ENCODE assay signal across 7 cellular contexts in genomic region chr15:45117327-45118130, GRCh38. TPM values are rescaled to one million over a fixed set of nuclear protein-coding genes. Genes with fewer than 3 reads are reported as not detected.
DNase-seq lines count a peak whose midpoint lies in the region; ATAC-seq and TF ChIP-seq lines count a peak whose summit lies in the region.

No MANE protein-coding gene starts in this region.

- TF ChIP-seq RAD21 in SK-N-SH (IDR thresholded peaks at IDR 0.05; ENCODE audit: low read length) = no peak

- in situ Hi-C loops in GM23248 (cut with MboI) = no loop called here

- H3K79me2 ChIP-seq in GM23248 (ENCODE audit: insufficient read depth) (no peaks in the 10 kb centered on the region), SK-N-SH (ENCODE audit: insufficient read depth) (no peaks in the 10 kb centered on the region)

- no peak overlapping the region for H3K27ac Mint-ChIP-seq in immature natural killer cell

- H3K9ac ChIP-seq in GM23248 = no peak overlapping the region
- H3K9ac ChIP-seq in SK-N-SH = no peak overlapping the region

- H3F3A ChIP-seq in GM23248 (ENCODE audit: insufficient read depth) = peaks cover 12% of the 10 kb centered on the region
- H3F3A ChIP-seq in SK-N-SH (replicated peaks; ENCODE audit: insufficient read depth) = no peaks in the 10 kb centered on the region

- H3K36me3 ChIP-seq in GM23248 (ENCODE audit: low read depth) = no peaks in the 10 kb centered on the region
- no peaks in the 10 kb centered on the region for H3K36me3 ChIP-seq in SK-N-SH (replicated peaks in 1 of 2; ENCODE audit: control insufficient read depth in 1 of 2, insufficient read depth in 2 of 2, low read length in 1 of 2)
- H3K36me3 ChIP-seq in stomach = no peaks in the 10 kb centered on the region

- H3K9me2 ChIP-seq in GM23248 (ENCODE audit: insufficient read depth) (no peaks in the 10 kb centered on the region), SK-N-SH (no peaks in the 10 kb centered on the region)

- no peaks in the 10 kb centered on the region for H3K36me3 Mint-ChIP-seq in immature natural killer cell

- no peaks in the 10 kb centered on the region for H4K20me1 ChIP-seq in GM23248 (ENCODE audit: insufficient read depth)
- H4K20me1 ChIP-seq in SK-N-SH (ENCODE audit: insufficient read depth) = no peaks in the 10 kb centered on the region

- CTCF ChIA-PET in SK-N-SH (lab: Yijun Ruan, JAX) = interaction anchor here (0.8 to 2.2 kb wide), 64 partner anchors 8 to 341 kb away, joined by 3 to 52 read pairs (median 6); partner anchors contain the start of genes DUOX1, DUOXA1, SORD and TERB2

- H3K9me3 ChIP-seq in GM23248 (ENCODE audit: low read depth) (no peaks in the 10 kb centered on the region), SK-N-SH (no peaks in the 10 kb centered on the region), stomach (no peaks in the 10 kb centered on the region)

- intact Hi-C loops in stomach (cut with DNase I; ENCODE audit: low total_unique reads) = no loop called here

- H3K4me3 Mint-ChIP-seq in immature natural killer cell = peak overlapping the region; percentile 74 to 91 (median 83)

- peaks cover 11% of the 10 kb centered on the region for H3K4me1 ChIP-seq in GM23248 (ENCODE audit: insufficient read depth)
- peaks cover 6 to 23% of the 10 kb centered on the region in 2 experiments; a peak in 3 of 4 replicates for H3K4me1 ChIP-seq in SK-N-SH (ENCODE audit: control insufficient read depth in 1 of 2, insufficient read depth in 2 of 2, low read depth in 1 of 2, low read length in 1 of 2)
- peaks cover 31 to 54% (median 46%) of the 10 kb centered on the region in 4 donors for H3K4me1 ChIP-seq in stomach

- H2AFZ ChIP-seq in GM23248 (peak overlapping the region; percentile 52; the same call in 1 of the 2 replicates), SK-N-SH (ENCODE audit: low read depth) (0 out of 2 replicates have a peak overlapping the region, but pooled peaks have one; percentile 41)

- TF ChIP-seq EP300 in SK-N-SH (IDR thresholded peaks at IDR 0.05; ENCODE audit: borderline replicate concordance in 1 of 2, low read depth in 1 of 2, low read length in 1 of 2) = no peak
- no peak for TF ChIP-seq EP300 in stomach (IDR thresholded peaks at IDR 0.05)

- peaks cover 11 to 31% (median 27%) of the 10 kb centered on the region in 3 donors for H3K27me3 Mint-ChIP-seq in immature natural killer cell (ENCODE audit: low read depth in 3 of 3)

- peaks cover 14 to 16% of the 10 kb centered on the region in 2 donors for H3K4me1 Mint-ChIP-seq in immature natural killer cell

- ATAC-seq in GM21717 (IDR thresholded peaks at IDR 0.05; ENCODE audit: unreplicated experiment) (no peak), HG03039 (IDR thresholded peaks at IDR 0.05; ENCODE audit: unreplicated experiment) (no peak)

- H3K27me3 ChIP-seq in GM23248 (replicated peaks; ENCODE audit: insufficient read depth) = peaks cover 51% of the 10 kb centered on the region
- H3K27me3 ChIP-seq in SK-N-SH (ENCODE audit: insufficient read depth) = peaks cover 31% of the 10 kb centered on the region
- peaks cover 21 to 96% (median 54%) of the 10 kb centered on the region in 3 donors for H3K27me3 ChIP-seq in stomach

- POLR2A ChIA-PET in SK-N-SH (lab: Yijun Ruan, JAX) = interaction anchor here (0.7 to 1.1 kb wide), 5 partner anchors 28 to 131 kb away, joined by 3 to 5 read pairs (median 3); partner anchors contain the start of gene SHF

- no peak for TF ChIP-seq POLR2A in stomach (IDR thresholded peaks at IDR 0.05)

- H3K9me3 Mint-ChIP-seq in immature natural killer cell = no peaks in the 10 kb centered on the region

- WGBS in GM23248 (ENCODE audit: low coverage in 1 of 2, low lambda C conversion rate in 2 of 2, missing lambda C conversion rate in 2 of 2), 2 experiments = 42 to 45% methylated on average over 29 to 30 of the region's 32 CpGs
- WGBS in SK-N-SH (ENCODE audit: low lambda C conversion rate) = 86% methylated on average over 22 of the region's 32 CpGs
- 31 to 42% (median 35%) methylated on average over 21 to 32 of the region's 32 CpGs for WGBS in stomach, 5 donors

- no peak for DNase-seq in GM23248
- peak; percentile 55 for DNase-seq in SK-N-SH
- no peak for DNase-seq in immature natural killer cell
- no peak for DNase-seq in stomach
- no peak for DNase-seq in NCI-H1694 (lab: John Stamatoyannopoulos, UW)

- peak overlapping the region; percentile 46 for H3K4me3 ChIP-seq in GM23248
- H3K4me3 ChIP-seq in SK-N-SH (ENCODE audit: low read depth in 2 of 2, low read length in 1 of 2) = peak overlapping the region in 1 of 2 experiments; percentile 53; a peak in 1 of 4 replicates
- H3K4me3 ChIP-seq in stomach = peak overlapping the region; percentile 18 to 52 (median 32)

- no peak for TF ChIP-seq CTCF in SK-N-SH (IDR thresholded peaks at IDR 0.05)
- TF ChIP-seq CTCF in stomach (IDR thresholded peaks at IDR 0.05) = no peak

- peak overlapping the region; percentile 26 for H3K4me2 ChIP-seq in GM23248 (ENCODE audit: unreplicated experiment)
- H3K4me2 ChIP-seq in SK-N-SH = peak overlapping the region; percentile 59; the same call in 1 of the 2 replicates

- H3K27ac ChIP-seq in GM23248 (no peak overlapping the region), SK-N-SH (ENCODE audit: low read depth in 2 of 2, low read length in 1 of 2) (no peak overlapping the region), stomach (peak overlapping the region in 1 of 5 donors; percentile 4)

TF ChIP-seq in SK-N-SH, 30 proteins besides CTCF, POLR2A, EP300 and RAD21 (continues in another document):
- TF ChIP-seq TEAD4 (IDR thresholded peaks at IDR 0.05; ENCODE audit: borderline replicate concordance, insufficient read depth) = no peak
- no peak for TF ChIP-seq POLR2AphosphoS5 (IDR thresholded peaks at IDR 0.05; ENCODE audit: low read depth, low read length)
- no peak for TF ChIP-seq FOXJ3 (CRISPR knock-in tag; IDR thresholded peaks at IDR 0.05)
- TF ChIP-seq RCOR1 (IDR thresholded peaks at IDR 0.05; ENCODE audit: low read length) = no peak
- TF ChIP-seq GABPA (IDR thresholded peaks at IDR 0.05; ENCODE audit: low read depth) = no peak
- TF ChIP-seq MEF2A (IDR thresholded peaks at IDR 0.05; ENCODE audit: borderline replicate concordance, low read depth) = no peak
- TF ChIP-seq YY1 (IDR thresholded peaks at IDR 0.05; ENCODE audit: low read depth) = no peak
- no peak for TF ChIP-seq FOXM1 (IDR thresholded peaks at IDR 0.05; ENCODE audit: low read depth)
- TF ChIP-seq, protein P1, sequence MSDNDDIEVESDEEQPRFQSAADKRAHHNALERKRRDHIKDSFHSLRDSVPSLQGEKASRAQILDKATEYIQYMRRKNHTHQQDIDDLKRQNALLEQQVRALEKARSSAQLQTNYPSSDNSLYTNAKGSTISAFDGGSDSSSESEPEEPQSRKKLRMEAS (IDR thresholded peaks at IDR 0.05; ENCODE audit: low read depth) = no peak
- TF ChIP-seq TCF12 (IDR thresholded peaks at IDR 0.05) = no peak
- no peak for TF ChIP-seq RXRA (IDR thresholded peaks at IDR 0.05; ENCODE audit: borderline replicate concordance, low read depth)
- TF ChIP-seq SMC3 (IDR thresholded peaks at IDR 0.05; ENCODE audit: low read depth, low read length) = no peak
- no peak for TF ChIP-seq NRF1 (IDR thresholded peaks at IDR 0.05; ENCODE audit: low read depth, low read length)

RNA-seq across cellular contexts. Expression of gene DUOXA2, which starts 3.4 kb away (rescaled TPM):
- total RNA-seq in GM23248 (2014; rRNA removed; shearing (Covaris generic)) = not detected in 2 replicates
- not detected in 2 replicates for polyA plus RNA-seq in GM23248 (2016; fragmentation: Nextera tagmentation; extraction: Ambion mirVana)
- polyA plus RNA-seq in SK-N-SH (2012; rRNA removed) = not detected in 2 replicates
- polyA plus RNA-seq in SK-N-SH (2012; cell fraction: cytosol; rRNA removed) = not detected in 2 replicates
- polyA plus RNA-seq in SK-N-SH (2012; cell fraction: nucleus; rRNA removed) = not detected in 2 replicates
- polyA plus RNA-seq in immature natural killer cell = not detected
- 100 to 1,000 TPM in 1 of 5 donors, 10 to 100 TPM in 2, 1 to 10 TPM in 1, not detected in 1; 1.3 to 119 (median 28.0) TPM for total RNA-seq in stomach
- 10 to 100 TPM in 2 of 3 donors, 1 to 10 TPM in 1; 8.9 to 43.3 (median 25.0) TPM for polyA plus RNA-seq in stomach

RNA-seq across cellular contexts. Expression of gene DUOX2, which starts 3.6 kb away (rescaled TPM):
- total RNA-seq in GM23248 (2014; rRNA removed; shearing (Covaris generic)) = not detected in 2 replicates
- polyA plus RNA-seq in GM23248 (2016; fragmentation: Nextera tagmentation; extraction: Ambion mirVana) = 0.03 TPM in 2 replicates
- 0.02 TPM in 1 of 2 replicates, not detected in the other for polyA plus RNA-seq in SK-N-SH (2012; rRNA removed)
- under 0.01 and 0.01 TPM in 2 replicates for polyA plus RNA-seq in SK-N-SH (2012; cell fraction: cytosol; rRNA removed)
- polyA plus RNA-seq in SK-N-SH (2012; cell fraction: nucleus; rRNA removed) = 0.02 TPM in 2 replicates
- not detected for polyA plus RNA-seq in immature natural killer cell
- 100 to 1,000 TPM in 2 of 5 donors, 10 to 100 TPM in 2, 1 to 10 TPM in 1; 1.2 to 445 (median 94.9) TPM for total RNA-seq in stomach
- polyA plus RNA-seq in stomach = 10 to 100 TPM in 2 of 3 donors, 1 to 10 TPM in 1; 6.4 to 22.9 (median 21.1) TPM

RNA-seq across cellular contexts. Expression of gene DUOXA1, which starts 12.2 kb away (rescaled TPM):
- total RNA-seq in GM23248 (2014; rRNA removed; shearing (Covaris generic)) = 2.4 TPM in 1 of 2 replicates, not detected in the other
- polyA plus RNA-seq in GM23248 (2016; fragmentation: Nextera tagmentation; extraction: Ambion mirVana) = 0.48 and 0.61 TPM in 2 replicates
- 0.02 TPM in 1 of 2 replicates, not detected in the other for polyA plus RNA-seq in SK-N-SH (2012; rRNA removed)
- polyA plus RNA-seq in SK-N-SH (2012; cell fraction: cytosol; rRNA removed) = 0.01 and 0.09 TPM in 2 replicates
- polyA plus RNA-seq in SK-N-SH (2012; cell fraction: nucleus; rRNA removed) = 0.44 and 1.2 TPM in 2 replicates
- polyA plus RNA-seq in immature natural killer cell = not detected
- total RNA-seq in stomach = 10 to 100 TPM in 3 of 5 donors, 1 to 10 TPM in 1, not detected in 1; 2.4 to 29.6 (median 18.8) TPM
- polyA plus RNA-seq in stomach = 10 to 100 TPM; 26.4 to 96.7 (median 27.1) TPM

RNA-seq across cellular contexts. Expression of gene DUOX1, which starts 12.3 kb away (rescaled TPM):
- total RNA-seq in GM23248 (2014; rRNA removed; shearing (Covaris generic)) = 0.32 and 0.89 TPM in 2 replicates
- polyA plus RNA-seq in GM23248 (2016; fragmentation: Nextera tagmentation; extraction: Ambion mirVana) (1.5 and 1.8 TPM in 2 replicates), SK-N-SH (2012; rRNA removed) (not detected in 2 replicates), immature natural killer cell (1 to 10 TPM in 1 of 3 donors, under 1 TPM in 2; 0.32 to 3.4 (median 0.43) TPM), stomach (10 to 100 TPM; 16.3 to 62.6 (median 32.3) TPM)
- polyA plus RNA-seq in SK-N-SH (2012; cell fraction: cytosol; rRNA removed) = under 0.01 and 0.01 TPM in 2 replicates
- polyA plus RNA-seq in SK-N-SH (2012; cell fraction: nucleus; rRNA removed) = 0.01 and 0.04 TPM in 2 replicates
- total RNA-seq in stomach = 100 to 1,000 TPM in 2 of 5 donors, 10 to 100 TPM in 1, 1 to 10 TPM in 1, not detected in 1; 2.9 to 114 (median 87.8) TPM

Comparison
In these comparisons a context has a peak if more than half of its experiments do, and no peak if none do; other contexts are left out.
1. RNA of gene DUOXA1, which starts 12.2 kb away (polyA plus RNA-seq): 26.4 to 96.7 TPM in stomach; 0.48 to 0.61 TPM in GM23248, 0.01 to 1.2 TPM in SK-N-SH and not detected in immature natural killer cell; every median in the first group is over 10 times any median in the second.